ENCODE assay signal across 1 cellular context in the genomic region with DNA sequence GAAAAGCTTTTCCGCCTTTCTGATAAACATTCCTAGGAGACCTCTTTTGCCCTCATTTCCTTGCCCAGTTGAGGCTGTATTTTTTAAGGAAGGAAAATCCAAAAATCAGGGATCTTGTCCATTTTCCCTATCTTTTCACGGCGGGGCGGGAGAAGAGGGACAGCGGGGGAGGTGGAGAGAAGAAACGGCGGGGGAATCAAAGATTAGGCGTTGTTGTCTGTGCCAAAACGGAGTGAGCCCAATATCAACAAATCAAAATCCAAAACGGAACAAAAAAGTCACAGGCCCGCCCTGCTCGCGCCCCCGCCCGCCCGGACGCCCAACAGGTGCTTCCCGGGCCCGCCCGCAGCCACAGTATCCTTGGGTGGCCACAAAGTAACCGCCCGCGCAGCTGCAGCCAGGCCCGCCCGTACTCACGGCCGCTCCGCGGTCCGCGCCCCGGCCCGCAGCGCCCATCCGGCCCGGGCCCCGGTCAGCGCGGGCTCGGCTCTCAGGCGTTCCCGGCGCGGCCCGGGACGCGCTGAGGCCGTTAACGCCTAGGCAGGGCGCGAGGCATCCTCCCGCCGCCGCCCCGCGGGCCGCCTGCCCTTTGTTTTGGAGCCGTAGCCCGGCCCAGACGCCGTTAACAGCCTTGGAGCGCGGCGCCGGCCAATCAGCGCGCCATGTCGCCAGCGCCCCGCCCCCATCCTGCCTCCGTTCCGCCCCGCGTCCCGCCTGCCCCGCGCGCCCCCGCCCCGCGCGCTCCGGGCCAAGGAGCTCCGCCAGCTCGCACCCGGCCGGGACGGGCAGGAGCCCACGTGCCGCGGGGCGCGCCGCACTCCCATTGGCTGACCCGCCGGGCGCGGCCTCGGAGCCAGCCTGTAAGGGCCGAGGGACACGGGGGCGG.
TF ChIP-seq lines count a peak whose summit lies in the region.

A gene with protein sequence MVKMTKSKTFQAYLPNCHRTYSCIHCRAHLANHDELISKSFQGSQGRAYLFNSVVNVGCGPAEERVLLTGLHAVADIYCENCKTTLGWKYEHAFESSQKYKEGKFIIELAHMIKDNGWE (minus strand): TSS at position 597 of the 886 bp plus-strand sequence. CDS start 25,050 bp downstream, outside the sequence.

TF ChIP-seq in K562, 482 proteins besides CTCF, POLR2A, EP300 and RAD21 (continued from another document and continues in another):
- TF ChIP-seq, protein P1, sequence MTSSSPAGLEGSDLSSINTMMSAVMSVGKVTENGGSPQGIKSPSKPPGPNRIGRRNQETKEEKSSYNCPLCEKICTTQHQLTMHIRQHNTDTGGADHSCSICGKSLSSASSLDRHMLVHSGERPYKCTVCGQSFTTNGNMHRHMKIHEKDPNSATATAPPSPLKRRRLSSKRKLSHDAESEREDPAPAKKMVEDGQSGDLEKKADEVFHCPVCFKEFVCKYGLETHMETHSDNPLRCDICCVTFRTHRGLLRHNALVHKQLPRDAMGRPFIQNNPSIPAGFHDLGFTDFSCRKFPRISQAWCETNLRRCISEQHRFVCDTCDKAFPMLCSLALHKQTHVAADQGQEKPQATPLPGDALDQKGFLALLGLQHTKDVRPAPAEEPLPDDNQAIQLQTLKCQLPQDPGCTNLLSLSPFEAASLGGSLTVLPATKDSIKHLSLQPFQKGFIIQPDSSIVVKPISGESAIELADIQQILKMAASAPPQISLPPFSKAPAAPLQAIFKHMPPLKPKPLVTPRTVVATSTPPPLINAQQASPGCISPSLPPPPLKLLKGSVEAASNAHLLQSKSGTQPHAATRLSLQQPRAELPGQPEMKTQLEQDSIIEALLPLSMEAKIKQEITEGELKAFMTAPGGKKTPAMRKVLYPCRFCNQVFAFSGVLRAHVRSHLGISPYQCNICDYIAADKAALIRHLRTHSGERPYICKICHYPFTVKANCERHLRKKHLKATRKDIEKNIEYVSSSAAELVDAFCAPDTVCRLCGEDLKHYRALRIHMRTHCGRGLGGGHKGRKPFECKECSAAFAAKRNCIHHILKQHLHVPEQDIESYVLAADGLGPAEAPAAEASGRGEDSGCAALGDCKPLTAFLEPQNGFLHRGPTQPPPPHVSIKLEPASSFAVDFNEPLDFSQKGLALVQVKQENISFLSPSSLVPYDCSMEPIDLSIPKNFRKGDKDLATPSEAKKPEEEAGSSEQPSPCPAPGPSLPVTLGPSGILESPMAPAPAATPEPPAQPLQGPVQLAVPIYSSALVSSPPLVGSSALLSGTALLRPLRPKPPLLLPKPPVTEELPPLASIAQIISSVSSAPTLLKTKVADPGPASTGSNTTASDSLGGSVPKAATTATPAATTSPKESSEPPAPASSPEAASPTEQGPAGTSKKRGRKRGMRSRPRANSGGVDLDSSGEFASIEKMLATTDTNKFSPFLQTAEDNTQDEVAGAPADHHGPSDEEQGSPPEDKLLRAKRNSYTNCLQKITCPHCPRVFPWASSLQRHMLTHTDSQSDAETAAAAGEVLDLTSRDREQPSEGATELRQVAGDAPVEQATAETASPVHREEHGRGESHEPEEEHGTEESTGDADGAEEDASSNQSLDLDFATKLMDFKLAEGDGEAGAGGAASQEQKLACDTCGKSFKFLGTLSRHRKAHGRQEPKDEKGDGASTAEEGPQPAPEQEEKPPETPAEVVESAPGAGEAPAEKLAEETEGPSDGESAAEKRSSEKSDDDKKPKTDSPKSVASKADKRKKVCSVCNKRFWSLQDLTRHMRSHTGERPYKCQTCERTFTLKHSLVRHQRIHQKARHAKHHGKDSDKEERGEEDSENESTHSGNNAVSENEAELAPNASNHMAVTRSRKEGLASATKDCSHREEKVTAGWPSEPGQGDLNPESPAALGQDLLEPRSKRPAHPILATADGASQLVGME (CRISPR knock-in tag; IDR thresholded peaks at IDR 0.05) = no peak
- TF ChIP-seq ETV6 (IDR thresholded peaks at IDR 0.05; ENCODE audit: borderline replicate concordance in 1 of 2, low read depth in 2 of 2, low read length in 1 of 2) (no peak; a peak in 1 of 4 replicates), ETV6 (CRISPR knock-in tag; IDR thresholded peaks at IDR 0.05; ENCODE audit: borderline replicate concordance) (no peak), DACH1 (IDR thresholded peaks at IDR 0.05; ENCODE audit: partially characterized antibody) (no peak), ZNF140 (CRISPR knock-in tag; IDR thresholded peaks at IDR 0.05) (no peak), CXXC5 (CRISPR knock-in tag; IDR thresholded peaks at IDR 0.05) (no peak), RBM14 (IDR thresholded peaks at IDR 0.05; ENCODE audit: borderline replicate concordance, insufficient read depth, low read depth, low read length) (peak; percentile 94; the same call in 1 of the 2 replicates), PHF21A (IDR thresholded peaks at IDR 0.05; ENCODE audit: borderline replicate concordance, low read depth) (no peak), PTRF (tag; IDR thresholded peaks at IDR 0.05) (no peak), TBL1XR1 (IDR thresholded peaks at IDR 0.05; ENCODE audit: low read length in 2 of 2) (peak in 1 of 2 experiments; percentile 73; a peak in 3 of 4 replicates), POLR2AphosphoS2 (IDR thresholded peaks at IDR 0.05; ENCODE audit: low read length) (no peak), SAFB (IDR thresholded peaks at IDR 0.05; ENCODE audit: borderline replicate concordance, low read depth, low read length) (no peak), TRIM28 (IDR thresholded peaks at IDR 0.05) (no peak), L3MBTL2 (IDR thresholded peaks at IDR 0.05) (no peak), SREBF1 (IDR thresholded peaks at IDR 0.05; ENCODE audit: borderline replicate concordance, low read depth, low read length) (no peak; the same call in 1 of the 2 replicates), TCFL5 (CRISPR knock-in tag; conservative IDR thresholded peaks at IDR 0.05) (no peak), LEF1 (IDR thresholded peaks at IDR 0.05) (no peak), FOSL1 (tag; conservative IDR thresholded peaks at IDR 0.05) (no peak), SRF (CRISPR knock-in tag; IDR thresholded peaks at IDR 0.05) (no peak), HNRNPL (IDR thresholded peaks at IDR 0.05; ENCODE audit: low read depth, low read length) (peak; percentile 94), ZC3H11A (IDR thresholded peaks at IDR 0.05; ENCODE audit: low read depth, low read length) (peak; percentile 80; the same call in 1 of the 2 replicates), JUNB (CRISPR knock-in tag; conservative IDR thresholded peaks at IDR 0.05) (no peak), PCBP1 (IDR thresholded peaks at IDR 0.05; ENCODE audit: low read depth, low read length, poor library complexity, severe bottlenecking) (no peak), JUN (IDR thresholded peaks at IDR 0.05; ENCODE audit: borderline replicate concordance, low read depth, low read length) (peak; percentile 99; the same call in 1 of the 2 replicates), JUN (CRISPR knock-in tag; IDR thresholded peaks at IDR 0.05; ENCODE audit: borderline replicate concordance) (no peak)
- TF ChIP-seq, protein P2, sequence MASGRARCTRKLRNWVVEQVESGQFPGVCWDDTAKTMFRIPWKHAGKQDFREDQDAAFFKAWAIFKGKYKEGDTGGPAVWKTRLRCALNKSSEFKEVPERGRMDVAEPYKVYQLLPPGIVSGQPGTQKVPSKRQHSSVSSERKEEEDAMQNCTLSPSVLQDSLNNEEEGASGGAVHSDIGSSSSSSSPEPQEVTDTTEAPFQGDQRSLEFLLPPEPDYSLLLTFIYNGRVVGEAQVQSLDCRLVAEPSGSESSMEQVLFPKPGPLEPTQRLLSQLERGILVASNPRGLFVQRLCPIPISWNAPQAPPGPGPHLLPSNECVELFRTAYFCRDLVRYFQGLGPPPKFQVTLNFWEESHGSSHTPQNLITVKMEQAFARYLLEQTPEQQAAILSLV (tag; IDR thresholded peaks at IDR 0.05) = no peak
- TF ChIP-seq, protein P3, sequence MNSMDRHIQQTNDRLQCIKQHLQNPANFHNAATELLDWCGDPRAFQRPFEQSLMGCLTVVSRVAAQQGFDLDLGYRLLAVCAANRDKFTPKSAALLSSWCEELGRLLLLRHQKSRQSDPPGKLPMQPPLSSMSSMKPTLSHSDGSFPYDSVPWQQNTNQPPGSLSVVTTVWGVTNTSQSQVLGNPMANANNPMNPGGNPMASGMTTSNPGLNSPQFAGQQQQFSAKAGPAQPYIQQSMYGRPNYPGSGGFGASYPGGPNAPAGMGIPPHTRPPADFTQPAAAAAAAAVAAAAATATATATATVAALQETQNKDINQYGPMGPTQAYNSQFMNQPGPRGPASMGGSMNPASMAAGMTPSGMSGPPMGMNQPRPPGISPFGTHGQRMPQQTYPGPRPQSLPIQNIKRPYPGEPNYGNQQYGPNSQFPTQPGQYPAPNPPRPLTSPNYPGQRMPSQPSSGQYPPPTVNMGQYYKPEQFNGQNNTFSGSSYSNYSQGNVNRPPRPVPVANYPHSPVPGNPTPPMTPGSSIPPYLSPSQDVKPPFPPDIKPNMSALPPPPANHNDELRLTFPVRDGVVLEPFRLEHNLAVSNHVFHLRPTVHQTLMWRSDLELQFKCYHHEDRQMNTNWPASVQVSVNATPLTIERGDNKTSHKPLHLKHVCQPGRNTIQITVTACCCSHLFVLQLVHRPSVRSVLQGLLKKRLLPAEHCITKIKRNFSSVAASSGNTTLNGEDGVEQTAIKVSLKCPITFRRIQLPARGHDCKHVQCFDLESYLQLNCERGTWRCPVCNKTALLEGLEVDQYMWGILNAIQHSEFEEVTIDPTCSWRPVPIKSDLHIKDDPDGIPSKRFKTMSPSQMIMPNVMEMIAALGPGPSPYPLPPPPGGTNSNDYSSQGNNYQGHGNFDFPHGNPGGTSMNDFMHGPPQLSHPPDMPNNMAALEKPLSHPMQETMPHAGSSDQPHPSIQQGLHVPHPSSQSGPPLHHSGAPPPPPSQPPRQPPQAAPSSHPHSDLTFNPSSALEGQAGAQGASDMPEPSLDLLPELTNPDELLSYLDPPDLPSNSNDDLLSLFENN (IDR thresholded peaks at IDR 0.05; ENCODE audit: low read depth in 2 of 2, low read length in 2 of 2) = peak in 1 of 2 experiments; percentile 35; a peak in 2 of 4 replicates
- TF ChIP-seq, protein P4, sequence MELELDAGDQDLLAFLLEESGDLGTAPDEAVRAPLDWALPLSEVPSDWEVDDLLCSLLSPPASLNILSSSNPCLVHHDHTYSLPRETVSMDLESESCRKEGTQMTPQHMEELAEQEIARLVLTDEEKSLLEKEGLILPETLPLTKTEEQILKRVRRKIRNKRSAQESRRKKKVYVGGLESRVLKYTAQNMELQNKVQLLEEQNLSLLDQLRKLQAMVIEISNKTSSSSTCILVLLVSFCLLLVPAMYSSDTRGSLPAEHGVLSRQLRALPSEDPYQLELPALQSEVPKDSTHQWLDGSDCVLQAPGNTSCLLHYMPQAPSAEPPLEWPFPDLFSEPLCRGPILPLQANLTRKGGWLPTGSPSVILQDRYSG (tag; conservative IDR thresholded peaks at IDR 0.05; ENCODE audit: low read depth) = no peak
- TF ChIP-seq, protein P5, sequence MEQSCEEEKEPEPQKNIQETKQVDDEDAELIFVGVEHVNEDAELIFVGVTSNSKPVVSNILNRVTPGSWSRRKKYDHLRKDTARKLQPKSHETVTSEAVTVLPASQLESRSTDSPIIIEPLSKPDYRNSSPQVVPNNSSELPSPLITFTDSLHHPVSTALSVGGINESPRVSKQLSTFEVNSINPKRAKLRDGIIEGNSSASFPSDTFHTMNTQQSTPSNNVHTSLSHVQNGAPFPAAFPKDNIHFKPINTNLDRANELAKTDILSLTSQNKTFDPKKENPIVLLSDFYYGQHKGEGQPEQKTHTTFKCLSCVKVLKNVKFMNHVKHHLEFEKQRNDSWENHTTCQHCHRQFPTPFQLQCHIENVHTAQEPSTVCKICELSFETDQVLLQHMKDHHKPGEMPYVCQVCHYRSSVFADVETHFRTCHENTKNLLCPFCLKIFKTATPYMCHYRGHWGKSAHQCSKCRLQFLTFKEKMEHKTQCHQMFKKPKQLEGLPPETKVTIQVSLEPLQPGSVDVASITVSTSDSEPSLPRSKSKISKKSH (CRISPR knock-in tag; IDR thresholded peaks at IDR 0.05) = no peak
- TF ChIP-seq, protein P6, sequence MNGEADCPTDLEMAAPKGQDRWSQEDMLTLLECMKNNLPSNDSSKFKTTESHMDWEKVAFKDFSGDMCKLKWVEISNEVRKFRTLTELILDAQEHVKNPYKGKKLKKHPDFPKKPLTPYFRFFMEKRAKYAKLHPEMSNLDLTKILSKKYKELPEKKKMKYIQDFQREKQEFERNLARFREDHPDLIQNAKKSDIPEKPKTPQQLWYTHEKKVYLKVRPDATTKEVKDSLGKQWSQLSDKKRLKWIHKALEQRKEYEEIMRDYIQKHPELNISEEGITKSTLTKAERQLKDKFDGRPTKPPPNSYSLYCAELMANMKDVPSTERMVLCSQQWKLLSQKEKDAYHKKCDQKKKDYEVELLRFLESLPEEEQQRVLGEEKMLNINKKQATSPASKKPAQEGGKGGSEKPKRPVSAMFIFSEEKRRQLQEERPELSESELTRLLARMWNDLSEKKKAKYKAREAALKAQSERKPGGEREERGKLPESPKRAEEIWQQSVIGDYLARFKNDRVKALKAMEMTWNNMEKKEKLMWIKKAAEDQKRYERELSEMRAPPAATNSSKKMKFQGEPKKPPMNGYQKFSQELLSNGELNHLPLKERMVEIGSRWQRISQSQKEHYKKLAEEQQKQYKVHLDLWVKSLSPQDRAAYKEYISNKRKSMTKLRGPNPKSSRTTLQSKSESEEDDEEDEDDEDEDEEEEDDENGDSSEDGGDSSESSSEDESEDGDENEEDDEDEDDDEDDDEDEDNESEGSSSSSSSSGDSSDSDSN (IDR thresholded peaks at IDR 0.05; ENCODE audit: borderline replicate concordance in 1 of 2, low read depth in 2 of 2, low read length in 2 of 2) = peak; percentile 76 to 96
- TF ChIP-seq, protein P7, sequence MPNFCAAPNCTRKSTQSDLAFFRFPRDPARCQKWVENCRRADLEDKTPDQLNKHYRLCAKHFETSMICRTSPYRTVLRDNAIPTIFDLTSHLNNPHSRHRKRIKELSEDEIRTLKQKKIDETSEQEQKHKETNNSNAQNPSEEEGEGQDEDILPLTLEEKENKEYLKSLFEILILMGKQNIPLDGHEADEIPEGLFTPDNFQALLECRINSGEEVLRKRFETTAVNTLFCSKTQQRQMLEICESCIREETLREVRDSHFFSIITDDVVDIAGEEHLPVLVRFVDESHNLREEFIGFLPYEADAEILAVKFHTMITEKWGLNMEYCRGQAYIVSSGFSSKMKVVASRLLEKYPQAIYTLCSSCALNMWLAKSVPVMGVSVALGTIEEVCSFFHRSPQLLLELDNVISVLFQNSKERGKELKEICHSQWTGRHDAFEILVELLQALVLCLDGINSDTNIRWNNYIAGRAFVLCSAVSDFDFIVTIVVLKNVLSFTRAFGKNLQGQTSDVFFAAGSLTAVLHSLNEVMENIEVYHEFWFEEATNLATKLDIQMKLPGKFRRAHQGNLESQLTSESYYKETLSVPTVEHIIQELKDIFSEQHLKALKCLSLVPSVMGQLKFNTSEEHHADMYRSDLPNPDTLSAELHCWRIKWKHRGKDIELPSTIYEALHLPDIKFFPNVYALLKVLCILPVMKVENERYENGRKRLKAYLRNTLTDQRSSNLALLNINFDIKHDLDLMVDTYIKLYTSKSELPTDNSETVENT (CRISPR knock-in tag; IDR thresholded peaks at IDR 0.05) = no peak
- TF ChIP-seq, protein P8, sequence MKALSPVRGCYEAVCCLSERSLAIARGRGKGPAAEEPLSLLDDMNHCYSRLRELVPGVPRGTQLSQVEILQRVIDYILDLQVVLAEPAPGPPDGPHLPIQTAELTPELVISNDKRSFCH (CRISPR knock-in tag; IDR thresholded peaks at IDR 0.05) = no peak
- TF ChIP-seq, protein P8 (tag; IDR thresholded peaks at IDR 0.05) = no peak
- TF ChIP-seq, protein P9, sequence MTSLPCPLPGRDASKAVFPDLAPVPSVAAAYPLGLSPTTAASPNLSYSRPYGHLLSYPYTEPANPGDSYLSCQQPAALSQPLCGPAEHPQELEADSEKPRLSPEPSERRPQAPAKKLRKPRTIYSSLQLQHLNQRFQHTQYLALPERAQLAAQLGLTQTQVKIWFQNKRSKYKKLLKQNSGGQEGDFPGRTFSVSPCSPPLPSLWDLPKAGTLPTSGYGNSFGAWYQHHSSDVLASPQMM (CRISPR knock-in tag; IDR thresholded peaks at IDR 0.05) = no peak
